In genomic region chr12:85394809-85395208, GRCh38 we compare ENCODE assay signal across 28 cellular contexts.
"Had no signal": no experiment of that assay in that cellular context is flagged by ENCODE, and none has a peak within 500 bp of the region (broad histone marks: within the 10 kb centered on the region; RNA-seq: fewer than 3 reads in every experiment).

No MANE protein-coding gene starts in this region.

- H3K4me1 Mint-ChIP-seq: activated CD4-positive, alpha-beta memory T cell treated with anti-CD3 and anti-CD28 coated beads, Interleukin-2, amount 10 ng/mL, durations not matched to agents 7 days and 5 days; activated CD4-positive, alpha-beta T cell treated with anti-CD3 and anti-CD28 coated beads, Interleukin-2, amount 10 ng/mL, durations not matched to agents 24 days and 14 days; immature natural killer cell; natural killer cell; T-cell had no signal

- H3K27ac ChIP-seq: colonic mucosa, dorsolateral prefrontal cortex, esophagus squamous epithelium, left lung, pancreas, psoas muscle, tibial artery, VCaP had no signal

- DNase-seq: activated CD4-positive, alpha-beta memory T cell treated with anti-CD3 and anti-CD28 coated beads, Interleukin-2, amount 10 ng/mL, durations not matched to agents 7 days and 5 days; activated CD4-positive, alpha-beta T cell treated with anti-CD3 and anti-CD28 coated beads, Interleukin-2, amount 10 ng/mL, durations not matched to agents 24 days and 14 days; activated gamma-delta T cell; activated naive CD4-positive, alpha-beta T cell treated with anti-CD3 and anti-CD28 coated beads, Interleukin-2, amount 50 U/mL, for 16 hours; activated T-cell treated with anti-CD3 and anti-CD28 coated beads for 4 hours; anterior cingulate cortex; caudate nucleus; colonic mucosa; dorsolateral prefrontal cortex; effector memory CD8-positive, alpha-beta T cell; esophagus squamous epithelium; immature natural killer cell; kidney glomerular epithelial cell; left lung; mammary epithelial cell; midbrain; natural killer cell; pancreas; psoas muscle; right cardiac atrium; stimulated activated CD4-positive, alpha-beta T cell treated with anti-CD3 and anti-CD28 coated beads, Interleukin-4, amount 100 ng/mL, for 4 hours; T-cell; tibial artery had no signal

- H3K4me3 ChIP-seq: colonic mucosa, dorsolateral prefrontal cortex, esophagus squamous epithelium, left lung, pancreas, psoas muscle, tibial artery had no signal

- FAIRE-seq: pancreas, urothelium cell line had no signal

- H3K4me3 Mint-ChIP-seq: activated CD4-positive, alpha-beta memory T cell treated with anti-CD3 and anti-CD28 coated beads, Interleukin-2, amount 10 ng/mL, durations not matched to agents 7 days and 5 days; activated CD4-positive, alpha-beta T cell treated with anti-CD3 and anti-CD28 coated beads, Interleukin-2, amount 10 ng/mL, durations not matched to agents 24 days and 14 days; brain; effector memory CD8-positive, alpha-beta T cell; immature natural killer cell; natural killer cell; stimulated activated naive CD8-positive, alpha-beta T cell treated with anti-CD3 and anti-CD28 coated beads, Interleukin-15, Interleukin-2, amounts not matched to agents 100 ng/mL and 50 ng/mL, for 24 hours; T-cell; T-helper 2 cell treated with Interferon-gamma antibody and Interleukin-4, amounts not matched to agents 5 μg/mL and 100 μg/mL, for 36 hours had no signal

- H3K9me3 ChIP-seq: colonic mucosa, esophagus squamous epithelium, left lung, pancreas, psoas muscle, tibial artery had no signal

- H3K36me3 ChIP-seq: colonic mucosa, esophagus squamous epithelium, left lung, pancreas, tibial artery had no signal

- H3K27me3 ChIP-seq: colonic mucosa, dorsolateral prefrontal cortex, esophagus squamous epithelium, left lung, pancreas, tibial artery had no signal

- H3K27ac Mint-ChIP-seq: activated CD4-positive, alpha-beta memory T cell treated with anti-CD3 and anti-CD28 coated beads, Interleukin-2, amount 10 ng/mL, durations not matched to agents 7 days and 5 days; activated CD4-positive, alpha-beta T cell treated with anti-CD3 and anti-CD28 coated beads, Interleukin-2, amount 10 ng/mL, durations not matched to agents 24 days and 14 days; brain; effector memory CD8-positive, alpha-beta T cell; immature natural killer cell; natural killer cell; stimulated activated naive CD8-positive, alpha-beta T cell treated with anti-CD3 and anti-CD28 coated beads, Interleukin-15, Interleukin-2, amounts not matched to agents 100 ng/mL and 50 ng/mL, for 24 hours; T-cell; T-helper 2 cell treated with Interferon-gamma antibody and Interleukin-4, amounts not matched to agents 5 μg/mL and 100 μg/mL, for 36 hours had no signal

- H3K4me1 ChIP-seq: colonic mucosa, esophagus squamous epithelium, left lung, pancreas, psoas muscle, tibial artery had no signal

- H3K27me3 Mint-ChIP-seq: activated CD4-positive, alpha-beta memory T cell treated with anti-CD3 and anti-CD28 coated beads, Interleukin-2, amount 10 ng/mL, durations not matched to agents 7 days and 5 days; activated CD4-positive, alpha-beta T cell treated with anti-CD3 and anti-CD28 coated beads, Interleukin-2, amount 10 ng/mL, durations not matched to agents 24 days and 14 days; effector memory CD8-positive, alpha-beta T cell; T-cell had no signal

- H3K36me3 Mint-ChIP-seq: brain, immature natural killer cell, natural killer cell, T-cell had no signal

- H3K9me3 Mint-ChIP-seq: activated CD4-positive, alpha-beta memory T cell treated with anti-CD3 and anti-CD28 coated beads, Interleukin-2, amount 10 ng/mL, durations not matched to agents 7 days and 5 days; activated CD4-positive, alpha-beta T cell treated with anti-CD3 and anti-CD28 coated beads, Interleukin-2, amount 10 ng/mL, durations not matched to agents 24 days and 14 days; brain; natural killer cell; stimulated activated naive CD8-positive, alpha-beta T cell treated with anti-CD3 and anti-CD28 coated beads, Interleukin-15, Interleukin-2, amounts not matched to agents 100 ng/mL and 50 ng/mL, for 24 hours; T-helper 2 cell treated with Interferon-gamma antibody and Interleukin-4, amounts not matched to agents 5 μg/mL and 100 μg/mL, for 36 hours had no signal
